ENCODE assay signal across 1 cellular context in genomic region chr14:20609215-20610001, GRCh38.
TF ChIP-seq lines count a peak whose summit lies in the region.

No MANE protein-coding gene starts in this region.

TF ChIP-seq in HepG2, 621 proteins besides CTCF, POLR2A, EP300 and RAD21 (continued from another document and continues in another):
- no peak for TF ChIP-seq MAFK (conservative IDR thresholded peaks at IDR 0.05 in 1 of 2, IDR thresholded peaks at IDR 0.05 in 1 of 2; ENCODE audit: low read length in 2 of 2)
- TF ChIP-seq ZNF292 (CRISPR knock-in tag; IDR thresholded peaks at IDR 0.05; ENCODE audit: borderline replicate concordance, low read depth): peak; percentile 14; the same call in 1 of the 2 replicates
- peak; percentile 98 for TF ChIP-seq ZNF24 (IDR thresholded peaks at IDR 0.05)
- TF ChIP-seq ZNF672 (CRISPR knock-in tag; IDR thresholded peaks at IDR 0.05): no peak
- TF ChIP-seq ZNF264 (CRISPR knock-in tag; IDR thresholded peaks at IDR 0.05): no peak
- TF ChIP-seq, protein P1, sequence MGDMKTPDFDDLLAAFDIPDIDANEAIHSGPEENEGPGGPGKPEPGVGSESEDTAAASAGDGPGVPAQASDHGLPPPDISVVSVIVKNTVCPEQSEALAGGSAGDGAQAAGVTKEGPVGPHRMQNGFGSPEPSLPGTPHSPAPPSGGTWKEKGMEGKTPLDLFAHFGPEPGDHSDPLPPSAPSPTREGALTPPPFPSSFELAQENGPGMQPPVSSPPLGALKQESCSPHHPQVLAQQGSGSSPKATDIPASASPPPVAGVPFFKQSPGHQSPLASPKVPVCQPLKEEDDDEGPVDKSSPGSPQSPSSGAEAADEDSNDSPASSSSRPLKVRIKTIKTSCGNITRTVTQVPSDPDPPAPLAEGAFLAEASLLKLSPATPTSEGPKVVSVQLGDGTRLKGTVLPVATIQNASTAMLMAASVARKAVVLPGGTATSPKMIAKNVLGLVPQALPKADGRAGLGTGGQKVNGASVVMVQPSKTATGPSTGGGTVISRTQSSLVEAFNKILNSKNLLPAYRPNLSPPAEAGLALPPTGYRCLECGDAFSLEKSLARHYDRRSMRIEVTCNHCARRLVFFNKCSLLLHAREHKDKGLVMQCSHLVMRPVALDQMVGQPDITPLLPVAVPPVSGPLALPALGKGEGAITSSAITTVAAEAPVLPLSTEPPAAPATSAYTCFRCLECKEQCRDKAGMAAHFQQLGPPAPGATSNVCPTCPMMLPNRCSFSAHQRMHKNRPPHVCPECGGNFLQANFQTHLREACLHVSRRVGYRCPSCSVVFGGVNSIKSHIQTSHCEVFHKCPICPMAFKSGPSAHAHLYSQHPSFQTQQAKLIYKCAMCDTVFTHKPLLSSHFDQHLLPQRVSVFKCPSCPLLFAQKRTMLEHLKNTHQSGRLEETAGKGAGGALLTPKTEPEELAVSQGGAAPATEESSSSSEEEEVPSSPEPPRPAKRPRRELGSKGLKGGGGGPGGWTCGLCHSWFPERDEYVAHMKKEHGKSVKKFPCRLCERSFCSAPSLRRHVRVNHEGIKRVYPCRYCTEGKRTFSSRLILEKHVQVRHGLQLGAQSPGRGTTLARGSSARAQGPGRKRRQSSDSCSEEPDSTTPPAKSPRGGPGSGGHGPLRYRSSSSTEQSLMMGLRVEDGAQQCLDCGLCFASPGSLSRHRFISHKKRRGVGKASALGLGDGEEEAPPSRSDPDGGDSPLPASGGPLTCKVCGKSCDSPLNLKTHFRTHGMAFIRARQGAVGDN (CRISPR knock-in tag; IDR thresholded peaks at IDR 0.05): peak; percentile 69
- TF ChIP-seq MYNN (CRISPR knock-in tag; IDR thresholded peaks at IDR 0.05; ENCODE audit: low read depth): no peak
- TF ChIP-seq KAT7 (CRISPR knock-in tag; IDR thresholded peaks at IDR 0.05; ENCODE audit: borderline replicate concordance): no peak; the same call in 1 of the 2 replicates
- no peak for TF ChIP-seq SNAPC5 (CRISPR knock-in tag; IDR thresholded peaks at IDR 0.05; ENCODE audit: borderline replicate concordance)
- TF ChIP-seq ZNF101 (CRISPR knock-in tag; IDR thresholded peaks at IDR 0.05; ENCODE audit: borderline replicate concordance, low read depth): no peak
- no peak for TF ChIP-seq THAP8 (CRISPR knock-in tag; IDR thresholded peaks at IDR 0.05; ENCODE audit: borderline replicate concordance)
- no peak for TF ChIP-seq FOXM1 (CRISPR knock-in tag; IDR thresholded peaks at IDR 0.05)
- TF ChIP-seq ZEB1 (IDR thresholded peaks at IDR 0.05; ENCODE audit: insufficient replicate concordance, low read depth): peak; percentile 47
- TF ChIP-seq, protein P2, sequence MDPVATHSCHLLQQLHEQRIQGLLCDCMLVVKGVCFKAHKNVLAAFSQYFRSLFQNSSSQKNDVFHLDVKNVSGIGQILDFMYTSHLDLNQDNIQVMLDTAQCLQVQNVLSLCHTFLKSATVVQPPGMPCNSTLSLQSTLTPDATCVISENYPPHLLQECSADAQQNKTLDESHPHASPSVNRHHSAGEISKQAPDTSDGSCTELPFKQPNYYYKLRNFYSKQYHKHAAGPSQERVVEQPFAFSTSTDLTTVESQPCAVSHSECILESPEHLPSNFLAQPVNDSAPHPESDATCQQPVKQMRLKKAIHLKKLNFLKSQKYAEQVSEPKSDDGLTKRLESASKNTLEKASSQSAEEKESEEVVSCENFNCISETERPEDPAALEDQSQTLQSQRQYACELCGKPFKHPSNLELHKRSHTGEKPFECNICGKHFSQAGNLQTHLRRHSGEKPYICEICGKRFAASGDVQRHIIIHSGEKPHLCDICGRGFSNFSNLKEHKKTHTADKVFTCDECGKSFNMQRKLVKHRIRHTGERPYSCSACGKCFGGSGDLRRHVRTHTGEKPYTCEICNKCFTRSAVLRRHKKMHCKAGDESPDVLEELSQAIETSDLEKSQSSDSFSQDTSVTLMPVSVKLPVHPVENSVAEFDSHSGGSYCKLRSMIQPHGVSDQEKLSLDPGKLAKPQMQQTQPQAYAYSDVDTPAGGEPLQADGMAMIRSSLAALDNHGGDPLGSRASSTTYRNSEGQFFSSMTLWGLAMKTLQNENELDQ (CRISPR knock-in tag; IDR thresholded peaks at IDR 0.05; ENCODE audit: borderline replicate concordance): no peak
- no peak for TF ChIP-seq XBP1 (CRISPR knock-in tag; IDR thresholded peaks at IDR 0.05)
- TF ChIP-seq, protein P3, sequence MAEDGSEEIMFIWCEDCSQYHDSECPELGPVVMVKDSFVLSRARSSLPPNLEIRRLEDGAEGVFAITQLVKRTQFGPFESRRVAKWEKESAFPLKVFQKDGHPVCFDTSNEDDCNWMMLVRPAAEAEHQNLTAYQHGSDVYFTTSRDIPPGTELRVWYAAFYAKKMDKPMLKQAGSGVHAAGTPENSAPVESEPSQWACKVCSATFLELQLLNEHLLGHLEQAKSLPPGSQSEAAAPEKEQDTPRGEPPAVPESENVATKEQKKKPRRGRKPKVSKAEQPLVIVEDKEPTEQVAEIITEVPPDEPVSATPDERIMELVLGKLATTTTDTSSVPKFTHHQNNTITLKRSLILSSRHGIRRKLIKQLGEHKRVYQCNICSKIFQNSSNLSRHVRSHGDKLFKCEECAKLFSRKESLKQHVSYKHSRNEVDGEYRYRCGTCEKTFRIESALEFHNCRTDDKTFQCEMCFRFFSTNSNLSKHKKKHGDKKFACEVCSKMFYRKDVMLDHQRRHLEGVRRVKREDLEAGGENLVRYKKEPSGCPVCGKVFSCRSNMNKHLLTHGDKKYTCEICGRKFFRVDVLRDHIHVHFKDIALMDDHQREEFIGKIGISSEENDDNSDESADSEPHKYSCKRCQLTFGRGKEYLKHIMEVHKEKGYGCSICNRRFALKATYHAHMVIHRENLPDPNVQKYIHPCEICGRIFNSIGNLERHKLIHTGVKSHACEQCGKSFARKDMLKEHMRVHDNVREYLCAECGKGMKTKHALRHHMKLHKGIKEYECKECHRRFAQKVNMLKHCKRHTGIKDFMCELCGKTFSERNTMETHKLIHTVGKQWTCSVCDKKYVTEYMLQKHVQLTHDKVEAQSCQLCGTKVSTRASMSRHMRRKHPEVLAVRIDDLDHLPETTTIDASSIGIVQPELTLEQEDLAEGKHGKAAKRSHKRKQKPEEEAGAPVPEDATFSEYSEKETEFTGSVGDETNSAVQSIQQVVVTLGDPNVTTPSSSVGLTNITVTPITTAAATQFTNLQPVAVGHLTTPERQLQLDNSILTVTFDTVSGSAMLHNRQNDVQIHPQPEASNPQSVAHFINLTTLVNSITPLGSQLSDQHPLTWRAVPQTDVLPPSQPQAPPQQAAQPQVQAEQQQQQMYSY (CRISPR knock-in tag; IDR thresholded peaks at IDR 0.05): no peak; the same call in 1 of the 2 replicates
- no peak for TF ChIP-seq ZNF546 (CRISPR knock-in tag; conservative IDR thresholded peaks at IDR 0.05)
- TF ChIP-seq, protein P4, sequence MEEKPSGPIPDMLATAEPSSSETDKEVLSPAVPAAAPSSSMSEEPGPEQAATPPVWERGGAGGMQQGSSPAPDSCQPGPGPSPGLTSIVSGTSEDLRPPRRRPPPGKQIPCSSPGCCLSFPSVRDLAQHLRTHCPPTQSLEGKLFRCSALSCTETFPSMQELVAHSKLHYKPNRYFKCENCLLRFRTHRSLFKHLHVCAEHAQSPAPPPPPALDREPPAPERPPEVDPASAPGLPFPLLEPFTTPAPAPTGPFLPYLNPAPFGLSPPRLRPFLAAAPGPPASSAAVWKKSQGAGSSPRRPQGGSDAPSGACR (CRISPR knock-in tag; IDR thresholded peaks at IDR 0.05): no peak
- TF ChIP-seq SAP130 (CRISPR knock-in tag; IDR thresholded peaks at IDR 0.05; ENCODE audit: low read depth): peak; percentile 47; the same call in 1 of the 2 replicates
- peak; percentile 49; the same call in 1 of the 2 replicates for TF ChIP-seq SRY (CRISPR knock-in tag; IDR thresholded peaks at IDR 0.05)
- TF ChIP-seq FOSL1 (CRISPR knock-in tag; IDR thresholded peaks at IDR 0.05; ENCODE audit: borderline replicate concordance): no peak
- TF ChIP-seq PHF21A (CRISPR knock-in tag; IDR thresholded peaks at IDR 0.05): peak; percentile 61
- TF ChIP-seq DZIP1 (CRISPR knock-in tag; IDR thresholded peaks at IDR 0.05): no peak
- TF ChIP-seq STAT6 (CRISPR knock-in tag; IDR thresholded peaks at IDR 0.05; ENCODE audit: borderline replicate concordance): no peak; the same call in none of the 2 replicates
- no peak for TF ChIP-seq NCOA1 (CRISPR knock-in tag; IDR thresholded peaks at IDR 0.05)
- no peak for TF ChIP-seq ONECUT2 (CRISPR knock-in tag; IDR thresholded peaks at IDR 0.05)
- no peak for TF ChIP-seq PBX2 (CRISPR knock-in tag; IDR thresholded peaks at IDR 0.05)
- TF ChIP-seq, protein P5, sequence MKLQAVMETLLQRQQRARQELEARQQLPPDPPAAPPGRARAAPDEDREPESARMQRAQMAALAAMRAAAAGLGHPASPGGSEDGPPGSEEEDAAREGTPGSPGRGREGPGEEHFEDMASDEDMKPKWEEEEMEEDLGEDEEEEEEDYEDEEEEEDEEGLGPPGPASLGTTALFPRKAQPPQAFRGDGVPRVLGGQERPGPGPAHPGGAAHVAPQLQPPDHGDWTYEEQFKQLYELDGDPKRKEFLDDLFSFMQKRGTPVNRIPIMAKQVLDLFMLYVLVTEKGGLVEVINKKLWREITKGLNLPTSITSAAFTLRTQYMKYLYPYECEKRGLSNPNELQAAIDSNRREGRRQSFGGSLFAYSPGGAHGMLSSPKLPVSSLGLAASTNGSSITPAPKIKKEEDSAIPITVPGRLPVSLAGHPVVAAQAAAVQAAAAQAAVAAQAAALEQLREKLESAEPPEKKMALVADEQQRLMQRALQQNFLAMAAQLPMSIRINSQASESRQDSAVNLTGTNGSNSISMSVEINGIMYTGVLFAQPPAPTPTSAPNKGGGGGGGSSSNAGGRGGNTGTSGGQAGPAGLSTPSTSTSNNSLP (IDR thresholded peaks at IDR 0.05; ENCODE audit: low read depth, low read length): peak; percentile 50
- peak; percentile 82; the same call in 1 of the 2 replicates for TF ChIP-seq ZNF891 (CRISPR knock-in tag; IDR thresholded peaks at IDR 0.05)
- TF ChIP-seq ZNF83 (CRISPR knock-in tag; IDR thresholded peaks at IDR 0.05; ENCODE audit: borderline replicate concordance): no peak
- TF ChIP-seq MIER2 (CRISPR knock-in tag; IDR thresholded peaks at IDR 0.05): no peak; the same call in 1 of the 2 replicates
- no peak for TF ChIP-seq SAFB2 (CRISPR knock-in tag; IDR thresholded peaks at IDR 0.05; ENCODE audit: borderline replicate concordance, low read depth)
- no peak for TF ChIP-seq FOXO4 (CRISPR knock-in tag; conservative IDR thresholded peaks at IDR 0.05)
- no peak for TF ChIP-seq ZNF850 (CRISPR knock-in tag; conservative IDR thresholded peaks at IDR 0.05)
- TF ChIP-seq ZBTB38 (CRISPR knock-in tag; IDR thresholded peaks at IDR 0.05): no peak
- no peak for TF ChIP-seq AKAP8 (CRISPR knock-in tag; IDR thresholded peaks at IDR 0.05)
- TF ChIP-seq KDM5B (CRISPR knock-in tag; IDR thresholded peaks at IDR 0.05; ENCODE audit: borderline replicate concordance): peak; percentile 49; the same call in 1 of the 2 replicates
